14 cellular contexts compared by ENCODE assay signal in genomic region chr18:55109818-55110414, GRCh38.
"Had no signal": no experiment of that assay in that cellular context is flagged by ENCODE, and none has a peak within 500 bp of the region (broad histone marks: within the 10 kb centered on the region; RNA-seq: fewer than 3 reads in every experiment).

No MANE protein-coding gene starts in this region.

- H3K9me3 ChIP-seq: ascending aorta, suprapubic skin had no signal

- H3K36me3 ChIP-seq: ascending aorta, suprapubic skin, WERI-Rb-1 had no signal

- H3K27me3 ChIP-seq: ascending aorta, suprapubic skin had no signal

- DNase-seq: activated CD4-positive, alpha-beta T cell treated with anti-CD3 and anti-CD28 coated beads for 4 hours; activated CD8-positive, alpha-beta T cell treated with anti-CD3 and anti-CD28 coated beads, Interleukin-2, amount 10 ng/mL, durations not matched to agents 7 days and 5 days; activated naive CD4-positive, alpha-beta T cell treated with Interleukin-2 at 50 U/mL for 16 hours; activated naive CD8-positive, alpha-beta T cell treated with anti-CD3 and anti-CD28 coated beads, Interleukin-2, amount 50 U/mL, for 24 hours; foreskin melanocyte; mammary epithelial cell; naive thymus-derived CD8-positive, alpha-beta T cell; stimulated activated CD4-positive, alpha-beta T cell treated with anti-CD3 and anti-CD28 coated beads, Interleukin-12 subunit alpha, Interleukin-12 subunit beta, amount 100 ng/mL, for 4 hours; stimulated activated naive CD4-positive, alpha-beta T cell; T-cell; WERI-Rb-1 had no signal

- ATAC-seq: activated CD8-positive, alpha-beta T cell treated with anti-CD3 and anti-CD28 coated beads, Interleukin-2, amount 10 ng/mL, durations not matched to agents 7 days and 5 days; activated naive CD8-positive, alpha-beta T cell treated with anti-CD3 and anti-CD28 coated beads, Interleukin-2, amount 50 U/mL, for 24 hours; naive thymus-derived CD8-positive, alpha-beta T cell; sciatic nerve; T-cell had no signal

- H3K4me3 ChIP-seq: ascending aorta, suprapubic skin had no signal

- H3K4me1 ChIP-seq: ascending aorta, suprapubic skin had no signal

- H3K27ac ChIP-seq: ascending aorta, suprapubic skin, WERI-Rb-1 had no signal
